8 cellular contexts compared by ENCODE assay signal in the genomic region with DNA sequence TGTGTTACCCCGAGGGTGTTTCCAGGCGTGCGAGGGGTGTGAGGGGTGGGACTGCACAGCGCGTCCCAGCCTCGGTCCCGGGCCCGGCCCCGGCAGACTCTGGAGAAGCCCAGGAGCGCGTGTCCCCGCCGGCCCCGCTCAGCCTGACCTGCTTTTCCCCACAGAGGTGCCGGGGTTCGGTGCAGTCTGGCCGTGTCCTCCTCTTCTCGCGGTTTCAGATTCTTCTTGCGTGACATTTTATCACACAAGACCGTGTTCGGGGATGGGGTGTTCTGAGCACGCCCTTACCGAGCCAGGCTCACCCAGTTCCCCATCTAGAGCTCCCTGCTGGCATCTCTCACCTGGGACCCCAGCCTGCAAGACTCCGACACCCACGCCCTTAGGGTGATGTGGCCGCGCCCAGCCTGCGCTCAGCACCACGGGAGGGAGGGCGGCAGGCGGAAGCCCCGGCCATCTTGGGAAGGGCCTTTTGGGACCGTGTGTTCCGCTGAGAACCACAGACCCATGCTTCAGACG.
A peak's percentile ranks its signal among the peaks of the same experiment; 100 is the strongest.
DNase-seq lines count a peak whose midpoint lies in the region; ATAC-seq and TF ChIP-seq lines count a peak whose summit lies in the region.

No MANE protein-coding gene starts in this region.

- no peaks in the 10 kb centered on the region for H3K79me2 ChIP-seq in parathyroid adenoma

- H3K4me3 Mint-ChIP-seq in dendritic cell treated with granulocyte-macrophage colony-stimulating factor and Interleukin-4, amounts not matched to agents 40 ng/mL and 50 ng/mL, for 4 days = peak overlapping the region; percentile 70
- no peak overlapping the region for H3K4me3 Mint-ChIP-seq in Calu3 (ENCODE audit: low read depth, unreplicated experiment)

- no peaks in the 10 kb centered on the region for H3K36me3 ChIP-seq in parathyroid adenoma (ENCODE audit: control insufficient read depth, insufficient read depth, low read length)

- H3K9me3 ChIP-seq in parathyroid adenoma (ENCODE audit: control insufficient read depth, low read length) = no peaks in the 10 kb centered on the region

- no peak for TF ChIP-seq CTCF in parathyroid adenoma (IDR thresholded peaks at IDR 0.05)
- no peak for TF ChIP-seq CTCF in Calu3 (IDR thresholded peaks at IDR 0.05; ENCODE audit: unreplicated experiment)

- H2AFZ ChIP-seq in parathyroid adenoma = peak overlapping the region; percentile 82

- H3K4me1 ChIP-seq in parathyroid adenoma = no peaks in the 10 kb centered on the region

- H3K4me2 ChIP-seq in parathyroid adenoma (ENCODE audit: low read length) = no peak overlapping the region

- no peak overlapping the region for H3K9ac ChIP-seq in parathyroid adenoma

- no peaks in the 10 kb centered on the region for H3K27me3 ChIP-seq in parathyroid adenoma (ENCODE audit: control insufficient read depth, insufficient read depth, low read length)

- peaks cover 2% of the 10 kb centered on the region for H3K27me3 Mint-ChIP-seq in dendritic cell treated with granulocyte-macrophage colony-stimulating factor and Interleukin-4, amounts not matched to agents 40 ng/mL and 50 ng/mL, for 4 days
- no peaks in the 10 kb centered on the region for H3K27me3 Mint-ChIP-seq in Calu3 (ENCODE audit: unreplicated experiment)

- no peak overlapping the region for H3K4me3 ChIP-seq in parathyroid adenoma (ENCODE audit: low read depth, low read length)

- no peaks in the 10 kb centered on the region for H3K36me3 Mint-ChIP-seq in dendritic cell treated with granulocyte-macrophage colony-stimulating factor and Interleukin-4, amounts not matched to agents 40 ng/mL and 50 ng/mL, for 4 days (ENCODE audit: low read depth)
- no peaks in the 10 kb centered on the region for H3K36me3 Mint-ChIP-seq in Calu3 (ENCODE audit: insufficient read depth, unreplicated experiment)

- CTCF ChIA-PET in Calu3 (lab: Charles Lee) = no interaction called here

- ATAC-seq in activated CD4-positive, CD25-positive, alpha-beta regulatory T cell treated with anti-CD3 and anti-CD28 coated beads, Interleukin-2, amount 50 U/mL, for 24 hours = peak; percentile 74 to 78

- no peaks in the 10 kb centered on the region for H3K4me1 Mint-ChIP-seq in dendritic cell treated with granulocyte-macrophage colony-stimulating factor and Interleukin-4, amounts not matched to agents 40 ng/mL and 50 ng/mL, for 4 days (ENCODE audit: low read depth)
- no peaks in the 10 kb centered on the region for H3K4me1 Mint-ChIP-seq in Calu3 (ENCODE audit: low read depth, unreplicated experiment)

- BruUV-seq in Calu3 (replicated peaks; lab: Mats Ljungman, UMichigan) = no TSS peak

- no peak overlapping the region for H3K27ac ChIP-seq in parathyroid adenoma

- H3K27ac Mint-ChIP-seq in dendritic cell treated with granulocyte-macrophage colony-stimulating factor and Interleukin-4, amounts not matched to agents 40 ng/mL and 50 ng/mL, for 4 days = no peak overlapping the region
- no peak overlapping the region for H3K27ac Mint-ChIP-seq in Calu3 (ENCODE audit: unreplicated experiment)

- intact Hi-C loops in dendritic cell treated with granulocyte-macrophage colony-stimulating factor and Interleukin-4, amounts not matched to agents 40 ng/mL and 50 ng/mL, for 4 days (cut with micrococcal nuclease) = no loop called here
- intact Hi-C loops in Calu3 (cut with micrococcal nuclease; ENCODE audit: unreplicated experiment) = no loop called here

- H3K9me3 Mint-ChIP-seq in dendritic cell treated with granulocyte-macrophage colony-stimulating factor and Interleukin-4, amounts not matched to agents 40 ng/mL and 50 ng/mL, for 4 days = no peaks in the 10 kb centered on the region
- peaks cover 17% of the 10 kb centered on the region for H3K9me3 Mint-ChIP-seq in Calu3 (ENCODE audit: low read depth, unreplicated experiment)

- DNase-seq in activated CD4-positive, CD25-positive, alpha-beta regulatory T cell (lab: John Stamatoyannopoulos, UW) = no peak
- DNase-seq in ureter (ENCODE audit: low spot score) = peak; percentile 54
- DNase-seq in Calu3 = no peak
- DNase-seq in RKO (ENCODE audit: low spot score) = no peak
- DNase-seq in DMS53 (lab: John Stamatoyannopoulos, UW) = no peak
